ENCODE assay signal across 8 cellular contexts in genomic region chr15:50910426-50910795, GRCh38. TPM values are rescaled to one million over a fixed set of nuclear protein-coding genes. Genes with fewer than 3 reads are reported as not detected.
DNase-seq lines count a peak whose midpoint lies in the region; ATAC-seq and TF ChIP-seq lines count a peak whose summit lies in the region.
"Not testable (repeated sequence)": the region's sequence is repeated elsewhere in the genome, so short reads cannot be mapped to it uniquely, and the experiment has no call there.

No MANE protein-coding gene starts in this region.

- peaks cover 21% of the 10 kb centered on the region for H3K4me1 Mint-ChIP-seq in activated naive CD4-positive, alpha-beta T cell treated with anti-CD3 and anti-CD28 coated beads for 36 hours (ENCODE audit: low read depth)
- H3K4me1 Mint-ChIP-seq in chondrocyte (ENCODE audit: low read depth) (peaks cover 35% of the 10 kb centered on the region), nephron (peaks cover 11% of the 10 kb centered on the region)

- H3K9ac ChIP-seq in BLaER1, result not testable (repeated sequence)

- H3K4me3 Mint-ChIP-seq in activated naive CD4-positive, alpha-beta T cell treated with anti-CD3 and anti-CD28 coated beads for 36 hours, result peak overlapping the region; percentile 92
- H3K4me3 Mint-ChIP-seq in chondrocyte (ENCODE audit: unreplicated experiment) (peak overlapping the region; percentile 88), nephron (peak overlapping the region; percentile 89 to 93 (median 90))

- peaks cover 23% of the 10 kb centered on the region; the same call in 1 of the 2 replicates for H3K36me3 ChIP-seq in BLaER1
- H3K36me3 ChIP-seq in SJSA1, result peaks cover 40% of the 10 kb centered on the region
- peaks cover 11% of the 10 kb centered on the region for H3K36me3 ChIP-seq in thoracic aorta

- H3K9me3 ChIP-seq in BLaER1; SJSA1 (replicated peaks); thoracic aorta: not testable (repeated sequence)

- not testable (repeated sequence) for H3K9me3 Mint-ChIP-seq in activated naive CD4-positive, alpha-beta T cell treated with anti-CD3 and anti-CD28 coated beads for 36 hours; chondrocyte (ENCODE audit: low read depth); nephron

- not testable (repeated sequence) for ATAC-seq in thoracic aorta (ENCODE audit: insufficient number of reproducible peaks, low FRiP score, low read depth)

- H3K27me3 Mint-ChIP-seq in activated naive CD4-positive, alpha-beta T cell treated with anti-CD3 and anti-CD28 coated beads for 36 hours (ENCODE audit: low read depth); chondrocyte (ENCODE audit: low read depth); nephron (ENCODE audit: low read depth): not testable (repeated sequence)

- peak overlapping the region; percentile 61; the same call in 1 of the 2 replicates for H3K27ac ChIP-seq in BLaER1
- H3K27ac ChIP-seq in SJSA1, result peak overlapping the region; percentile 89
- H3K27ac ChIP-seq in thoracic aorta, result not testable (repeated sequence)

- DNase-seq in HCEC 1CT (peak; percentile 90), SJSA1 (ENCODE audit: low read depth in 1 of 2, low spot score in 2 of 2) (peak; percentile 62 to 82), foreskin fibroblast (peak; percentile 58 to 76)
- DNase-seq in activated naive CD4-positive, alpha-beta T cell treated with anti-CD3 and anti-CD28 coated beads for 36 hours; chondrocyte (ENCODE audit: low spot score); thoracic aorta (ENCODE audit: low spot score): not testable (repeated sequence)

- not testable (repeated sequence) for H3K27me3 ChIP-seq in BLaER1; SJSA1 (replicated peaks); thoracic aorta (replicated peaks; ENCODE audit: insufficient read depth)

- H3K4me2 ChIP-seq in BLaER1, result peak overlapping the region; percentile 93

- TF ChIP-seq CTCF in chondrocyte (IDR thresholded peaks at IDR 0.05); foreskin fibroblast (IDR thresholded peaks at IDR 0.05; ENCODE audit: low read depth, low read length); nephron (IDR thresholded peaks at IDR 0.05; ENCODE audit: unreplicated experiment in 3 of 3); thoracic aorta (IDR thresholded peaks at IDR 0.05): not testable (repeated sequence)

- H3K4me1 ChIP-seq in BLaER1 (peaks cover 55% of the 10 kb centered on the region), SJSA1 (replicated peaks) (peaks cover 18% of the 10 kb centered on the region), thoracic aorta (ENCODE audit: control insufficient read depth in 1 of 2, low read depth in 2 of 2) (peaks cover 15 to 17% of the 10 kb centered on the region in 2 donors)

- H3K36me3 Mint-ChIP-seq in activated naive CD4-positive, alpha-beta T cell treated with anti-CD3 and anti-CD28 coated beads for 36 hours (ENCODE audit: low read depth), result peaks cover 14% of the 10 kb centered on the region
- not testable (repeated sequence) for H3K36me3 Mint-ChIP-seq in chondrocyte (ENCODE audit: low read depth)
- H3K36me3 Mint-ChIP-seq in nephron (ENCODE audit: low read depth), result peaks cover 10% of the 10 kb centered on the region

- CTCF ChIA-PET in activated naive CD4-positive, alpha-beta T cell treated with anti-CD3 and anti-CD28 coated beads for 36 hours (lab: Charles Lee), result interaction anchor here (0.6 to 1.4 kb wide), 3 partner anchors 21 to 29 kb away, joined by 3 to 4 read pairs (median 3); no protein-coding TSS in a partner anchor

- H3K4me3 ChIP-seq in BLaER1; foreskin fibroblast (ENCODE audit: low read depth in 1 of 2, low read length in 2 of 2): not testable (repeated sequence)
- H3K4me3 ChIP-seq in SJSA1 (peak overlapping the region; percentile 1; the same call in 1 of the 2 replicates), thoracic aorta (peak overlapping the region; percentile 97)

- not testable (repeated sequence) for H4K20me1 ChIP-seq in BLaER1

- H3K27ac Mint-ChIP-seq in activated naive CD4-positive, alpha-beta T cell treated with anti-CD3 and anti-CD28 coated beads for 36 hours, result not testable (repeated sequence)
- H3K27ac Mint-ChIP-seq in chondrocyte (ENCODE audit: unreplicated experiment) (peak overlapping the region; percentile 98), nephron (peak overlapping the region in 1 of 3 experiments; percentile 50)

- intact Hi-C loops in activated naive CD4-positive, alpha-beta T cell treated with anti-CD3 and anti-CD28 coated beads for 36 hours (cut with micrococcal nuclease), result not testable (repeated sequence)

RNA-seq across cellular contexts. Expression of gene AP4E1, which starts 1.9 kb away (rescaled TPM):
- 17.9 and 20.3 TPM in 2 replicates for total RNA-seq in SJSA1 (2014; rRNA removed; shearing (Covaris generic))
- 1 to 10 TPM; 6.8 to 9.4 TPM for total RNA-seq in activated naive CD4-positive, alpha-beta T cell treated with anti-CD3 and anti-CD28 coated beads for 36 hours
- total RNA-seq in chondrocyte (12.0 to 13.2 TPM (median 13.1 TPM) in 3 replicates), thoracic aorta (10 to 100 TPM in 1 of 2 donors, 1 to 10 TPM in 1; 5.4 to 11.9 TPM)
